ENCODE assay signal across 22 cellular contexts in the genomic region with DNA sequence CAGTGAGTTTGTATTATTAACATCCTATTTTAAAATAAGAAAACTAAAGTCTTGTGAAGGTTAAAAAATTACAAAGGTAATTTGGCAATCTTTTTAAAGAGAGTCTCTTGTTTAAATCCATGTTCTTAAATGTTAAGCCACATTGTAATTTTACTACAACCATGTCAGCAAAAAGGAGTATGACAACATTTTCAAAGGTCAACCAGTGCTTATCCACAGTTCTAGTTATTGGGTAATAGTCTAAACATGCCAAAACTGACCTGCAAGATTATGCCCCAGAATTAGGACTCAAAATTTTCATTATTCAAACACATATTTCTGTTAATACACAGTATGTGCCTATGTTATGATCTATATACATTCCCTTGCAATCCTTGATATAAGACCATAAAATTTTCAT.
A peak's percentile ranks its signal among the peaks of the same experiment; 100 is the strongest.
DNase-seq lines count a peak whose midpoint lies in the region; TF ChIP-seq lines count a peak whose summit lies in the region.
"Had no signal": no experiment of that assay in that cellular context is flagged by ENCODE, and none has a peak within 500 bp of the region (broad histone marks: within the 10 kb centered on the region; RNA-seq: fewer than 3 reads in every experiment).

No MANE protein-coding gene starts in this region.

- H3K27ac ChIP-seq in RWPE1 = no peak overlapping the region
- H3K27ac ChIP-seq: A549; BLaER1 treated with 17β-estradiol and CSF1 and Interleukin-3, amounts not matched to agents 10 nM and 100 nM had no signal

- H3K9ac ChIP-seq in adipocyte (ENCODE audit: low read length) = no peak overlapping the region
- H3K9ac ChIP-seq: BLaER1 treated with 17β-estradiol and CSF1 and Interleukin-3, amounts not matched to agents 10 nM and 100 nM had no signal

- intact Hi-C loops in lower leg skin (cut with DNase I; ENCODE audit: low total_unique reads) = loop anchor here (5.0 kb wide), 1 partner anchor 68 kb away; no protein-coding TSS in a partner anchor

- POLR2A ChIA-PET in RWPE1 (lab: Yijun Ruan, JAX; ENCODE audit: low non-redundant PET) = no interaction called here

- CTCF ChIA-PET in RWPE1 (lab: Yijun Ruan, JAX) = interaction anchor here (0.7 kb wide), 1 partner anchor 162 kb away, joined by 3 read pairs; no protein-coding TSS in a partner anchor

- H3K27me3 ChIP-seq in adipocyte (replicated peaks; ENCODE audit: control insufficient read depth, insufficient read depth, low read length) = no peaks in the 10 kb centered on the region
- H3K27me3 ChIP-seq: BE2C; BLaER1 treated with 17β-estradiol and CSF1 and Interleukin-3, amounts not matched to agents 10 nM and 100 nM had no signal

- peak; percentile 4 for DNase-seq in HuH-7 (ENCODE audit: low spot score)
- DNase-seq in adipocyte (ENCODE audit: low read depth) = peak; percentile 17
- DNase-seq in iris pigment epithelial cell (ENCODE audit: low read depth) = peak; percentile 15
- DNase-seq in lower leg skin (ENCODE audit: low spot score in 2 of 2) = no peak
- DNase-seq in COLO668 (lab: John Stamatoyannopoulos, UW; ENCODE audit: unreplicated experiment) = no peak
- DNase-seq in RWPE1 (ENCODE audit: low spot score) = no peak
- DNase-seq: 8988T; ACHN; AML-193; BE2C; Calu3; CD4-positive, alpha-beta T cell; CD8-positive, alpha-beta memory T cell; COR-L47; DMS53; DMS79 treated with DMSO at 0.1 percent for 48 hours; GF-D8; GOT3; HFFc6 had no signal

- H3K9me3 ChIP-seq in adipocyte (ENCODE audit: control insufficient read depth, low read length) = no peaks in the 10 kb centered on the region
- H3K9me3 ChIP-seq: A549; BE2C; BLaER1 treated with 17β-estradiol and CSF1 and Interleukin-3, amounts not matched to agents 10 nM and 100 nM; HAP-1 had no signal

- H3K36me3 ChIP-seq in adipocyte (ENCODE audit: control insufficient read depth, insufficient read depth, low read length, severe bottlenecking) = no peaks in the 10 kb centered on the region
- H3K36me3 ChIP-seq: BE2C; BLaER1 treated with 17β-estradiol and CSF1 and Interleukin-3, amounts not matched to agents 10 nM and 100 nM; HAP-1 had no signal

- TF ChIP-seq CTCF in lower leg skin (IDR thresholded peaks at IDR 0.05) (no peak), RWPE1 (conservative IDR thresholded peaks at IDR 0.05; ENCODE audit: low read depth) (no peak)

- H3K4me3 ChIP-seq in adipocyte (ENCODE audit: low read length) (no peak overlapping the region), lower leg skin (ENCODE audit: low read depth, poor library complexity, severe bottlenecking) (no peak overlapping the region)
- H3K4me3 ChIP-seq: A549; BLaER1 treated with 17β-estradiol and CSF1 and Interleukin-3, amounts not matched to agents 10 nM and 100 nM; HAP-1 had no signal

- no peak for TF ChIP-seq POLR2A in lower leg skin (IDR thresholded peaks at IDR 0.05)

- H3K4me1 ChIP-seq in adipocyte (ENCODE audit: control insufficient read depth, insufficient read depth, low read length) = no peaks in the 10 kb centered on the region
- H3K4me1 ChIP-seq: A549, BE2C had no signal

Comparison
In these comparisons a context has a peak if more than half of its experiments do, and no peak if none do; other contexts are left out.
1. DNase-seq: peak in HuH-7 (single experiment), adipocyte (single experiment) and iris pigment epithelial cell (single experiment); none in lower leg skin (0 of 2), COLO668 (single experiment) and RWPE1 (single experiment).